ENCODE assay signal across 8 cellular contexts in genomic region chr16:2023098-2023925, GRCh38. TPM values are rescaled to one million over a fixed set of nuclear protein-coding genes. Genes with fewer than 3 reads are reported as not detected.
DNase-seq lines count a peak whose midpoint lies in the region; ATAC-seq and TF ChIP-seq lines count a peak whose summit lies in the region.

No MANE protein-coding gene starts in this region.

- intact Hi-C loops in activated T-helper 1 cell treated with anti-CD3 and anti-CD28 coated beads, Interleukin-12 subunit alpha, Interleukin-12 subunit beta, Interleukin-2, Interleukin-4 antibody, amounts not matched to agents 30 ng/mL and 10 ng/mL and 1 ng/mL, durations not matched to agents 14 hours and 24 hours and 36 hours (cut with micrococcal nuclease): loop anchor here (1.0 to 10.0 kb wide), 9 partner anchors 14 to 241 kb away; partner anchors contain the start of genes CASKIN1, E4F1, GFER and NOXO1

- H3K9me3 ChIP-seq in CD4-positive, CD25-positive, alpha-beta regulatory T cell (ENCODE audit: control insufficient read depth in 2 of 2, low read length in 2 of 2): no peaks in the 10 kb centered on the region
- no peaks in the 10 kb centered on the region for H3K9me3 ChIP-seq in HUES64 (ENCODE audit: insufficient read depth, low read depth, low read length)
- H3K9me3 ChIP-seq in Peyer's patch: no peaks in the 10 kb centered on the region

- peak overlapping the region; percentile 60 to 80 (median 74) for H3K4me3 Mint-ChIP-seq in CD4-positive, CD25-positive, alpha-beta regulatory T cell
- peak overlapping the region; percentile 77 for H3K4me3 Mint-ChIP-seq in activated T-helper 1 cell treated with anti-CD3 and anti-CD28 coated beads, Interleukin-12 subunit alpha, Interleukin-12 subunit beta, Interleukin-2, Interleukin-4 antibody, amounts not matched to agents 30 ng/mL and 10 ng/mL and 1 ng/mL, durations not matched to agents 14 hours and 24 hours and 36 hours
- peak overlapping the region; percentile 60 to 84 (median 73) for H3K4me3 Mint-ChIP-seq in naive thymus-derived CD8-positive, alpha-beta T cell
- H3K4me3 Mint-ChIP-seq in stimulated activated naive B cell treated with anti-CD40 and anti-IgM and Interleukin-4, amounts not matched to agents 10 μg/mL and 1 μg/mL and 100 μg/mL, for 72 hours: peak overlapping the region; percentile 81 to 84

- no peak overlapping the region for H3K27ac ChIP-seq in CD4-positive, CD25-positive, alpha-beta regulatory T cell (ENCODE audit: insufficient read depth, low read length, poor library complexity, severe bottlenecking)
- H3K27ac ChIP-seq in HUES64 (ENCODE audit: low read depth, low read length): no peak overlapping the region
- peak overlapping the region; percentile 44 to 80 (median 68) for H3K27ac ChIP-seq in Peyer's patch

- H3K9me3 Mint-ChIP-seq in CD4-positive, CD25-positive, alpha-beta regulatory T cell: no peaks in the 10 kb centered on the region
- H3K9me3 Mint-ChIP-seq in activated T-helper 1 cell treated with anti-CD3 and anti-CD28 coated beads, Interleukin-12 subunit alpha, Interleukin-12 subunit beta, Interleukin-2, Interleukin-4 antibody, amounts not matched to agents 30 ng/mL and 10 ng/mL and 1 ng/mL, durations not matched to agents 14 hours and 24 hours and 36 hours: no peaks in the 10 kb centered on the region
- H3K9me3 Mint-ChIP-seq in naive thymus-derived CD8-positive, alpha-beta T cell: peaks cover 0 to 2% (median 0%) of the 10 kb centered on the region in 9 donors
- H3K9me3 Mint-ChIP-seq in stimulated activated naive B cell treated with anti-CD40 and anti-IgM and Interleukin-4, amounts not matched to agents 10 μg/mL and 1 μg/mL and 100 μg/mL, for 72 hours: no peaks in the 10 kb centered on the region

- no peaks in the 10 kb centered on the region for H3K36me3 Mint-ChIP-seq in CD4-positive, CD25-positive, alpha-beta regulatory T cell
- H3K36me3 Mint-ChIP-seq in activated T-helper 1 cell treated with anti-CD3 and anti-CD28 coated beads, Interleukin-12 subunit alpha, Interleukin-12 subunit beta, Interleukin-2, Interleukin-4 antibody, amounts not matched to agents 30 ng/mL and 10 ng/mL and 1 ng/mL, durations not matched to agents 14 hours and 24 hours and 36 hours (ENCODE audit: low read depth): no peaks in the 10 kb centered on the region
- no peaks in the 10 kb centered on the region for H3K36me3 Mint-ChIP-seq in naive thymus-derived CD8-positive, alpha-beta T cell
- peaks cover 0 to 6% of the 10 kb centered on the region in 2 donors for H3K36me3 Mint-ChIP-seq in stimulated activated naive B cell treated with anti-CD40 and anti-IgM and Interleukin-4, amounts not matched to agents 10 μg/mL and 1 μg/mL and 100 μg/mL, for 72 hours

- H3K9ac ChIP-seq in HUES64 (ENCODE audit: low read depth, low read length): no peak overlapping the region

- H3K36me3 ChIP-seq in CD4-positive, CD25-positive, alpha-beta regulatory T cell (ENCODE audit: control insufficient read depth, insufficient read depth, low read length): no peaks in the 10 kb centered on the region
- H3K36me3 ChIP-seq in HUES64 (ENCODE audit: insufficient read depth, low read length) (no peaks in the 10 kb centered on the region), Peyer's patch (no peaks in the 10 kb centered on the region)

- peaks cover 54% of the 10 kb centered on the region for H3K27me3 Mint-ChIP-seq in CD4-positive, CD25-positive, alpha-beta regulatory T cell
- H3K27me3 Mint-ChIP-seq in activated T-helper 1 cell treated with anti-CD3 and anti-CD28 coated beads, Interleukin-12 subunit alpha, Interleukin-12 subunit beta, Interleukin-2, Interleukin-4 antibody, amounts not matched to agents 30 ng/mL and 10 ng/mL and 1 ng/mL, durations not matched to agents 14 hours and 24 hours and 36 hours (ENCODE audit: insufficient read depth): peaks cover 37% of the 10 kb centered on the region
- peaks cover 7 to 34% (median 13%) of the 10 kb centered on the region in 5 donors for H3K27me3 Mint-ChIP-seq in naive thymus-derived CD8-positive, alpha-beta T cell
- H3K27me3 Mint-ChIP-seq in stimulated activated naive B cell treated with anti-CD40 and anti-IgM and Interleukin-4, amounts not matched to agents 10 μg/mL and 1 μg/mL and 100 μg/mL, for 72 hours: peaks cover 49 to 71% of the 10 kb centered on the region in 2 donors

- 8% methylated on average over 51 of the region's 51 CpGs for WGBS in HUES64

- DNase-seq in CD4-positive, CD25-positive, alpha-beta regulatory T cell: peak; percentile 90 to 92 (median 91)
- DNase-seq in Peyer's patch (peak; percentile 90 to 99 (median 97)), fibroblast of peridontal ligament (ENCODE audit: extremely low read depth) (peak; percentile 84)
- peak; percentile 92 for DNase-seq in activated T-helper 1 cell treated with anti-CD3 and anti-CD28 coated beads, Interleukin-12 subunit alpha, Interleukin-12 subunit beta, Interleukin-2, Interleukin-4 antibody, amounts not matched to agents 30 ng/mL and 10 ng/mL and 1 ng/mL, durations not matched to agents 14 hours and 24 hours and 36 hours (ENCODE audit: low spot score)
- peak; percentile 88 to 99 (median 94) for DNase-seq in naive thymus-derived CD8-positive, alpha-beta T cell
- peak; percentile 87 for DNase-seq in stimulated activated naive B cell treated with anti-CD40 and anti-IgM and Interleukin-4, amounts not matched to agents 10 μg/mL and 1 μg/mL and 100 μg/mL, for 72 hours

- peak overlapping the region in 1 of 3 donors; percentile 88 for H3K27ac Mint-ChIP-seq in CD4-positive, CD25-positive, alpha-beta regulatory T cell
- H3K27ac Mint-ChIP-seq in activated T-helper 1 cell treated with anti-CD3 and anti-CD28 coated beads, Interleukin-12 subunit alpha, Interleukin-12 subunit beta, Interleukin-2, Interleukin-4 antibody, amounts not matched to agents 30 ng/mL and 10 ng/mL and 1 ng/mL, durations not matched to agents 14 hours and 24 hours and 36 hours: no peak overlapping the region
- peak overlapping the region; percentile 58 to 94 (median 87) for H3K27ac Mint-ChIP-seq in naive thymus-derived CD8-positive, alpha-beta T cell
- peak overlapping the region; percentile 82 for H3K27ac Mint-ChIP-seq in stimulated activated naive B cell treated with anti-CD40 and anti-IgM and Interleukin-4, amounts not matched to agents 10 μg/mL and 1 μg/mL and 100 μg/mL, for 72 hours

- peaks cover 0 to 25% (median 6%) of the 10 kb centered on the region in 4 donors for H3K4me1 Mint-ChIP-seq in CD4-positive, CD25-positive, alpha-beta regulatory T cell
- H3K4me1 Mint-ChIP-seq in activated T-helper 1 cell treated with anti-CD3 and anti-CD28 coated beads, Interleukin-12 subunit alpha, Interleukin-12 subunit beta, Interleukin-2, Interleukin-4 antibody, amounts not matched to agents 30 ng/mL and 10 ng/mL and 1 ng/mL, durations not matched to agents 14 hours and 24 hours and 36 hours (ENCODE audit: low read depth): peaks cover 16% of the 10 kb centered on the region
- H3K4me1 Mint-ChIP-seq in naive thymus-derived CD8-positive, alpha-beta T cell: peaks cover 10 to 36% (median 23%) of the 10 kb centered on the region in 4 donors
- H3K4me1 Mint-ChIP-seq in stimulated activated naive B cell treated with anti-CD40 and anti-IgM and Interleukin-4, amounts not matched to agents 10 μg/mL and 1 μg/mL and 100 μg/mL, for 72 hours: peaks cover 24 to 39% of the 10 kb centered on the region in 2 donors

- TF ChIP-seq POLR2A in Peyer's patch (IDR thresholded peaks at IDR 0.05): peak in 1 of 2 donors; percentile 41

- POLR2A ChIA-PET in naive thymus-derived CD8-positive, alpha-beta T cell (lab: Charles Lee): interaction anchor here (0.5 to 5.4 kb wide), 8 partner anchors 57 to 209 kb away, joined by 3 to 24 read pairs (median 6); partner anchors contain the start of genes PKD1, RNF151 and TRAF7

- peak; percentile 88 to 90 for ATAC-seq in CD4-positive, CD25-positive, alpha-beta regulatory T cell (ENCODE audit: low read depth in 2 of 2)
- peak; percentile 81 for ATAC-seq in GM19372 (IDR thresholded peaks at IDR 0.05; ENCODE audit: low read depth, unreplicated experiment)
- ATAC-seq in naive thymus-derived CD8-positive, alpha-beta T cell: peak; percentile 74 to 82
- ATAC-seq in stimulated activated naive B cell treated with anti-CD40 and anti-IgM and Interleukin-4, amounts not matched to agents 10 μg/mL and 1 μg/mL and 100 μg/mL, for 72 hours (replicated peaks): peak; percentile 78 to 82

- peak; percentile 97 to 99 (median 99) for TF ChIP-seq CTCF in Peyer's patch (IDR thresholded peaks at IDR 0.05)

- peaks cover 42% of the 10 kb centered on the region for H3K4me1 ChIP-seq in CD4-positive, CD25-positive, alpha-beta regulatory T cell (ENCODE audit: control insufficient read depth, insufficient read depth, low read length, poor library complexity, severe bottlenecking)
- H3K4me1 ChIP-seq in HUES64 (ENCODE audit: insufficient read depth, low read length) (no peaks in the 10 kb centered on the region), Peyer's patch (peaks cover 4 to 52% (median 19%) of the 10 kb centered on the region in 4 donors)

- no peaks in the 10 kb centered on the region for H3K27me3 ChIP-seq in CD4-positive, CD25-positive, alpha-beta regulatory T cell (ENCODE audit: control insufficient read depth, insufficient read depth, low read length)
- H3K27me3 ChIP-seq in HUES64 (ENCODE audit: insufficient read depth, low read length) (peaks cover 79% of the 10 kb centered on the region), Peyer's patch (peaks cover 0 to 18% of the 10 kb centered on the region in 2 donors)

- H3K4me3 ChIP-seq in CD4-positive, CD25-positive, alpha-beta regulatory T cell (ENCODE audit: low read depth, low read length): no peak overlapping the region
- H3K4me3 ChIP-seq in HUES64 (ENCODE audit: low read length) (peak overlapping the region; percentile 58), Peyer's patch (peak overlapping the region; percentile 13 to 43 (median 28))

RNA-seq across cellular contexts. Expression of gene NHERF2, which starts 3.4 kb away (rescaled TPM):
- 1.5 TPM for total RNA-seq in CD4-positive, CD25-positive, alpha-beta regulatory T cell
- polyA plus RNA-seq in CD4-positive, CD25-positive, alpha-beta regulatory T cell: under 1 TPM; 0.09 to 0.86 (median 0.21) TPM
- 5.8 TPM for polyA plus RNA-seq in HUES64 (2013, experiment 1 of 2)
- 7.9 TPM for polyA plus RNA-seq in HUES64 (2013, experiment 2 of 2)
- total RNA-seq in Peyer's patch: 100 to 1,000 TPM in 1 of 4 donors, 10 to 100 TPM in 3; 21.5 to 104 (median 30.2) TPM
- total RNA-seq in activated T-helper 1 cell treated with anti-CD3 and anti-CD28 coated beads, Interleukin-12 subunit alpha, Interleukin-12 subunit beta, Interleukin-2, Interleukin-4 antibody, amounts not matched to agents 30 ng/mL and 10 ng/mL and 1 ng/mL, durations not matched to agents 14 hours and 24 hours and 36 hours: 2.2 and 2.5 TPM in 2 replicates
- total RNA-seq in naive thymus-derived CD8-positive, alpha-beta T cell: 1 to 10 TPM; 5.3 to 6.0 TPM
- 1 to 10 TPM in 1 of 3 donors, under 1 TPM in 2; 0.32 to 1.2 (median 0.46) TPM for polyA plus RNA-seq in naive thymus-derived CD8-positive, alpha-beta T cell

RNA-seq across cellular contexts. Expression of gene NPW, which starts 3.7 kb away (rescaled TPM):
- total RNA-seq in CD4-positive, CD25-positive, alpha-beta regulatory T cell: not detected
- polyA plus RNA-seq in CD4-positive, CD25-positive, alpha-beta regulatory T cell: not detected
- 1.8 TPM for polyA plus RNA-seq in HUES64 (2013, experiment 1 of 2)
- 1.4 TPM for polyA plus RNA-seq in HUES64 (2013, experiment 2 of 2)
- 1 to 10 TPM in 2 of 4 donors, not detected in 2; 2.8 to 9.1 TPM for total RNA-seq in Peyer's patch
- 3.6 and 3.9 TPM in 2 replicates for total RNA-seq in activated T-helper 1 cell treated with anti-CD3 and anti-CD28 coated beads, Interleukin-12 subunit alpha, Interleukin-12 subunit beta, Interleukin-2, Interleukin-4 antibody, amounts not matched to agents 30 ng/mL and 10 ng/mL and 1 ng/mL, durations not matched to agents 14 hours and 24 hours and 36 hours
- total RNA-seq in naive thymus-derived CD8-positive, alpha-beta T cell: not detected
- polyA plus RNA-seq in naive thymus-derived CD8-positive, alpha-beta T cell: not detected

RNA-seq across cellular contexts. Expression of gene ZNF598, which starts 13.7 kb away (rescaled TPM):
- 48.2 TPM for total RNA-seq in CD4-positive, CD25-positive, alpha-beta regulatory T cell
- polyA plus RNA-seq in CD4-positive, CD25-positive, alpha-beta regulatory T cell: 1 to 10 TPM; 1.8 to 3.1 (median 2.9) TPM
- 28.1 TPM for polyA plus RNA-seq in HUES64 (2013, experiment 1 of 2)
- polyA plus RNA-seq in HUES64 (2013, experiment 2 of 2): 25.1 TPM
- 10 to 100 TPM; 48.5 to 84.0 (median 51.4) TPM for total RNA-seq in Peyer's patch
- 100 and 105 TPM in 2 replicates for total RNA-seq in activated T-helper 1 cell treated with anti-CD3 and anti-CD28 coated beads, Interleukin-12 subunit alpha, Interleukin-12 subunit beta, Interleukin-2, Interleukin-4 antibody, amounts not matched to agents 30 ng/mL and 10 ng/mL and 1 ng/mL, durations not matched to agents 14 hours and 24 hours and 36 hours
- 10 to 100 TPM; 58.6 to 66.2 TPM for total RNA-seq in naive thymus-derived CD8-positive, alpha-beta T cell
- polyA plus RNA-seq in naive thymus-derived CD8-positive, alpha-beta T cell: 1 to 10 TPM; 3.4 to 10.0 (median 3.6) TPM

RNA-seq across cellular contexts. Expression of gene NTHL1, which starts 24.3 kb away (rescaled TPM):
- 15.0 TPM for total RNA-seq in CD4-positive, CD25-positive, alpha-beta regulatory T cell
- 10 to 100 TPM; 24.7 to 52.7 (median 38.4) TPM for polyA plus RNA-seq in CD4-positive, CD25-positive, alpha-beta regulatory T cell
- polyA plus RNA-seq in HUES64 (2013, experiment 1 of 2): 53.2 TPM
- polyA plus RNA-seq in HUES64 (2013, experiment 2 of 2): 44.9 TPM
- total RNA-seq in Peyer's patch: 10 to 100 TPM; 14.9 to 28.8 (median 19.9) TPM
- 50.0 and 52.7 TPM in 2 replicates for total RNA-seq in activated T-helper 1 cell treated with anti-CD3 and anti-CD28 coated beads, Interleukin-12 subunit alpha, Interleukin-12 subunit beta, Interleukin-2, Interleukin-4 antibody, amounts not matched to agents 30 ng/mL and 10 ng/mL and 1 ng/mL, durations not matched to agents 14 hours and 24 hours and 36 hours
- 10 to 100 TPM in 1 of 2 experiments, 1 to 10 TPM in 1; 9.1 to 13.1 TPM for total RNA-seq in naive thymus-derived CD8-positive, alpha-beta T cell
- 10 to 100 TPM; 13.1 to 20.0 (median 16.6) TPM for polyA plus RNA-seq in naive thymus-derived CD8-positive, alpha-beta T cell

RNA-seq across cellular contexts. Expression of gene TSC2, which starts 24.5 kb away (rescaled TPM):
- total RNA-seq in CD4-positive, CD25-positive, alpha-beta regulatory T cell: 133 TPM
- 10 to 100 TPM; 22.7 to 26.6 (median 26.4) TPM for polyA plus RNA-seq in CD4-positive, CD25-positive, alpha-beta regulatory T cell
- polyA plus RNA-seq in HUES64 (2013, experiment 1 of 2): 39.7 TPM
- polyA plus RNA-seq in HUES64 (2013, experiment 2 of 2): 37.3 TPM
- 100 to 1,000 TPM in 3 of 4 donors, 10 to 100 TPM in 1; 98.4 to 220 (median 141) TPM for total RNA-seq in Peyer's patch
- 96.4 and 111 TPM in 2 replicates for total RNA-seq in activated T-helper 1 cell treated with anti-CD3 and anti-CD28 coated beads, Interleukin-12 subunit alpha, Interleukin-12 subunit beta, Interleukin-2, Interleukin-4 antibody, amounts not matched to agents 30 ng/mL and 10 ng/mL and 1 ng/mL, durations not matched to agents 14 hours and 24 hours and 36 hours
- total RNA-seq in naive thymus-derived CD8-positive, alpha-beta T cell: 100 to 1,000 TPM; 145 to 162 TPM
- 10 to 100 TPM; 23.5 to 42.0 (median 27.2) TPM for polyA plus RNA-seq in naive thymus-derived CD8-positive, alpha-beta T cell

Comparison
In these comparisons a context has a peak if more than half of its experiments do, and no peak if none do; other contexts are left out.
1. H3K27ac ChIP-seq: peak in Peyer's patch (4 of 4); none in CD4-positive, CD25-positive, alpha-beta regulatory T cell (single experiment) and HUES64 (single experiment).
2. Peak in every context shown above with its lines, with median percentiles within 50 percentile points of each other: ATAC-seq, DNase-seq and H3K4me3 Mint-ChIP-seq.